10 cellular contexts compared by ENCODE assay signal in genomic region chr7:80722596-80723141, GRCh38.
A peak's percentile ranks its signal among the peaks of the same experiment; 100 is the strongest.
DNase-seq lines count a peak whose midpoint lies in the region; ATAC-seq and TF ChIP-seq lines count a peak whose summit lies in the region.
"Had no signal": no experiment of that assay in that cellular context is flagged by ENCODE, and none has a peak within 500 bp of the region (broad histone marks: within the 10 kb centered on the region; RNA-seq: fewer than 3 reads in every experiment).

No MANE protein-coding gene starts in this region.

- H4K20me1 ChIP-seq in hepatocyte (ENCODE audit: insufficient read depth, poor library complexity, severe bottlenecking) = no peaks in the 10 kb centered on the region

- H3K4me1 Mint-ChIP-seq in HFFc6 (ENCODE audit: low read depth) (peaks cover 70% of the 10 kb centered on the region), progenitor cell of endocrine pancreas (ENCODE audit: low read depth) (peaks cover 26% of the 10 kb centered on the region)

- H3K79me2 ChIP-seq in hepatocyte = no peaks in the 10 kb centered on the region

- H3K36me3 ChIP-seq in ascending aorta = no peaks in the 10 kb centered on the region
- H3K36me3 ChIP-seq in hepatocyte (replicated peaks; ENCODE audit: insufficient read depth, low read depth) = no peaks in the 10 kb centered on the region
- H3K36me3 ChIP-seq in stomach smooth muscle (ENCODE audit: control insufficient read depth in 2 of 2, insufficient read depth in 2 of 2, low read length in 2 of 2) = no peaks in the 10 kb centered on the region

- ATAC-seq in HG02884 (IDR thresholded peaks at IDR 0.05; ENCODE audit: unreplicated experiment) = no peak
- no peak for ATAC-seq in HG03108 (IDR thresholded peaks at IDR 0.05; ENCODE audit: unreplicated experiment)

- no peaks in the 10 kb centered on the region for H3K27me3 ChIP-seq in ascending aorta
- no peaks in the 10 kb centered on the region for H3K27me3 ChIP-seq in hepatocyte
- H3K27me3 ChIP-seq in stomach smooth muscle (ENCODE audit: control insufficient read depth in 1 of 2, insufficient read depth in 2 of 2, low read length in 2 of 2) = no peaks in the 10 kb centered on the region

- no peaks in the 10 kb centered on the region for H3K9me2 ChIP-seq in hepatocyte (replicated peaks; ENCODE audit: insufficient read depth)

- peak overlapping the region; percentile 10 to 19 for H3K27ac ChIP-seq in ascending aorta
- peak overlapping the region; percentile 84 for H3K27ac ChIP-seq in hepatocyte
- H3K27ac ChIP-seq in stomach smooth muscle (ENCODE audit: low read length) = peak overlapping the region; percentile 18

- WGBS in hepatocyte (ENCODE audit: low lambda C conversion rate, missing lambda C conversion rate) = 38% methylated on average over 3 of the region's 3 CpGs

- H3K4me3 Mint-ChIP-seq in HFFc6 (peak overlapping the region; percentile 77), progenitor cell of endocrine pancreas (ENCODE audit: low read depth) (no peak overlapping the region)
- H3K4me3 Mint-ChIP-seq: stimulated activated naive CD8-positive, alpha-beta T cell treated with anti-CD3 and anti-CD28 coated beads, Interleukin-15, Interleukin-2, amounts not matched to agents 100 ng/mL and 50 ng/mL, for 24 hours; T-helper 1 cell treated with Interleukin-12 subunit alpha and Interleukin-12 subunit beta and Interleukin-4 antibody, amounts not matched to agents 30 μg/mL and 1 μg/mL, for 36 hours had no signal

- H3K36me3 Mint-ChIP-seq in HFFc6 (ENCODE audit: low read depth) (no peaks in the 10 kb centered on the region; the same call in 1 of the 2 replicates), progenitor cell of endocrine pancreas (ENCODE audit: insufficient read depth) (no peaks in the 10 kb centered on the region)

- H3K4me3 ChIP-seq in ascending aorta (no peak overlapping the region), hepatocyte (no peak overlapping the region), stomach smooth muscle (ENCODE audit: low read length in 2 of 2) (no peak overlapping the region)

- no peaks in the 10 kb centered on the region for H3K9me3 ChIP-seq in ascending aorta
- no peaks in the 10 kb centered on the region for H3K9me3 ChIP-seq in hepatocyte (ENCODE audit: low read depth)
- no peaks in the 10 kb centered on the region for H3K9me3 ChIP-seq in stomach smooth muscle (ENCODE audit: control insufficient read depth in 2 of 2, low read length in 2 of 2)

- TF ChIP-seq CTCF in HFFc6 (IDR thresholded peaks at IDR 0.05) = no peak
- no peak for TF ChIP-seq CTCF in ascending aorta (IDR thresholded peaks at IDR 0.05)
- TF ChIP-seq CTCF in hepatocyte (IDR thresholded peaks at IDR 0.05; ENCODE audit: poor library complexity) = no peak
- no peak for TF ChIP-seq CTCF in progenitor cell of endocrine pancreas (IDR thresholded peaks at IDR 0.05; ENCODE audit: unreplicated experiment)

- peak overlapping the region in 1 of 2 donors; percentile 40 for H3K9ac ChIP-seq in stomach smooth muscle (ENCODE audit: low read length in 2 of 2)

- H3K27me3 Mint-ChIP-seq in HFFc6 (ENCODE audit: insufficient read depth) (no peaks in the 10 kb centered on the region), progenitor cell of endocrine pancreas (no peaks in the 10 kb centered on the region)
- H3K27me3 Mint-ChIP-seq: stimulated activated naive CD8-positive, alpha-beta T cell treated with anti-CD3 and anti-CD28 coated beads, Interleukin-15, Interleukin-2, amounts not matched to agents 100 ng/mL and 50 ng/mL, for 24 hours had no signal

- H3K27ac Mint-ChIP-seq in HFFc6 = peak overlapping the region; percentile 95
- no peak overlapping the region for H3K27ac Mint-ChIP-seq in progenitor cell of endocrine pancreas
- H3K27ac Mint-ChIP-seq: stimulated activated naive CD8-positive, alpha-beta T cell treated with anti-CD3 and anti-CD28 coated beads, Interleukin-15, Interleukin-2, amounts not matched to agents 100 ng/mL and 50 ng/mL, for 24 hours; T-helper 1 cell treated with Interleukin-12 subunit alpha and Interleukin-12 subunit beta and Interleukin-4 antibody, amounts not matched to agents 30 μg/mL and 1 μg/mL, for 36 hours had no signal

- H3K9me3 Mint-ChIP-seq in HFFc6 (no peaks in the 10 kb centered on the region), progenitor cell of endocrine pancreas (ENCODE audit: low read depth) (no peaks in the 10 kb centered on the region)
- H3K9me3 Mint-ChIP-seq: stimulated activated naive CD8-positive, alpha-beta T cell treated with anti-CD3 and anti-CD28 coated beads, Interleukin-15, Interleukin-2, amounts not matched to agents 100 ng/mL and 50 ng/mL, for 24 hours; T-helper 1 cell treated with Interleukin-12 subunit alpha and Interleukin-12 subunit beta and Interleukin-4 antibody, amounts not matched to agents 30 μg/mL and 1 μg/mL, for 36 hours had no signal

- peaks cover 0 to 11% of the 10 kb centered on the region in 2 donors for H3K4me1 ChIP-seq in ascending aorta
- H3K4me1 ChIP-seq in hepatocyte (ENCODE audit: insufficient read depth) = peaks cover 31% of the 10 kb centered on the region
- H3K4me1 ChIP-seq in stomach smooth muscle (ENCODE audit: control insufficient read depth, insufficient read depth, low read length) = peaks cover 14% of the 10 kb centered on the region

- intact Hi-C loops in ascending aorta (cut with DNase I) = loop anchor here (5.0 kb wide), 4 partner anchors 60 to 220 kb away; partner anchors contain the start of gene SEMA3C

- DNase-seq in HFFc6 = peak; percentile 99
- DNase-seq in ascending aorta (ENCODE audit: low spot score in 2 of 2) = peak in 1 of 2 donors; percentile 89
- DNase-seq in hepatocyte (ENCODE audit: low spot score) = peak; percentile 82
- no peak for DNase-seq in progenitor cell of endocrine pancreas (ENCODE audit: low spot score, unreplicated experiment)
- no peak for DNase-seq in middle frontal gyrus (ENCODE audit: extremely low spot score, low spot score)

- peak overlapping the region; percentile 45 for H3K4me2 ChIP-seq in hepatocyte

- no peak overlapping the region for H2AFZ ChIP-seq in hepatocyte

Comparison
In these comparisons a context has a peak if more than half of its experiments do, and no peak if none do; other contexts are left out.
1. DNase-seq: peak in HFFc6 (single experiment) and hepatocyte (single experiment); none in progenitor cell of endocrine pancreas (single experiment) and middle frontal gyrus (single experiment).
2. H3K27ac ChIP-seq: peak in every context shown above with its lines; median percentile 84 in hepatocyte; 18 in stomach smooth muscle; 14 in ascending aorta.